In genomic region chr9:96408409-96409280, GRCh38 we compare ENCODE assay signal across 18 cellular contexts. TPM values are rescaled to one million over a fixed set of nuclear protein-coding genes. Genes with fewer than 3 reads are reported as not detected.
DNase-seq lines count a peak whose midpoint lies in the region; ATAC-seq and TF ChIP-seq lines count a peak whose summit lies in the region.
"Had no signal": no experiment of that assay in that cellular context is flagged by ENCODE, and none has a peak within 500 bp of the region (broad histone marks: within the 10 kb centered on the region; RNA-seq: fewer than 3 reads in every experiment).

No MANE protein-coding gene starts in this region.

- no peak overlapping the region for H3K4ac ChIP-seq in H9 (ENCODE audit: low read depth, low read length)

- H4K8ac ChIP-seq in H9 (replicated peaks; ENCODE audit: insufficient read length, low read depth, low read length) = no peak overlapping the region

- no peak overlapping the region for H3T11ph ChIP-seq in H9 (ENCODE audit: low read length)

- H4K91ac ChIP-seq in H9 (ENCODE audit: insufficient read length, low read depth, low read length) = no peak overlapping the region

- no peaks in the 10 kb centered on the region for H3K27me3 Mint-ChIP-seq in activated CD4-positive, alpha-beta memory T cell treated with anti-CD3 and anti-CD28 coated beads, Interleukin-2, amount 10 ng/mL, durations not matched to agents 7 days and 5 days
- H3K27me3 Mint-ChIP-seq in activated CD4-positive, alpha-beta memory T cell treated with anti-CD3 and anti-CD28 coated beads for 36 hours = no peaks in the 10 kb centered on the region
- H3K27me3 Mint-ChIP-seq in H9 (ENCODE audit: low read depth) = no peaks in the 10 kb centered on the region
- H3K27me3 Mint-ChIP-seq in activated CD8-positive, alpha-beta T cell treated with anti-CD3 and anti-CD28 coated beads for 36 hours = no peaks in the 10 kb centered on the region

- no peak overlapping the region for H3K14ac ChIP-seq in H9 (ENCODE audit: insufficient read depth, low read length)

- no peak overlapping the region for H3K9ac ChIP-seq in H9 (ENCODE audit: extremely low read depth, insufficient read length, low read length)

- no peaks in the 10 kb centered on the region for H3K23me2 ChIP-seq in H9 (ENCODE audit: insufficient read length, low read depth, low read length, poor library complexity, severe bottlenecking)

- POLR2A ChIA-PET in activated CD4-positive, alpha-beta memory T cell treated with anti-CD3 and anti-CD28 coated beads, Interleukin-2, amount 10 ng/mL, durations not matched to agents 7 days and 5 days (lab: Charles Lee) = interaction anchor here (1.1 to 1.4 kb wide), 2 partner anchors 9 to 11 kb away, joined by 3 to 11 read pairs; no protein-coding TSS in a partner anchor
- POLR2A ChIA-PET in activated CD4-positive, alpha-beta memory T cell treated with anti-CD3 and anti-CD28 coated beads for 36 hours (lab: Charles Lee) = no interaction called here
- POLR2A ChIA-PET in activated CD8-positive, alpha-beta T cell treated with anti-CD3 and anti-CD28 coated beads for 36 hours (lab: Charles Lee) = interaction anchor here (3.7 kb wide), 1 partner anchor 8 kb away, joined by 15 read pairs; no protein-coding TSS in a partner anchor

- H4K5ac ChIP-seq in H9 (ENCODE audit: insufficient read length, low read depth, low read length) = no peak overlapping the region

- peaks cover 6% of the 10 kb centered on the region for H3K79me1 ChIP-seq in H9 (ENCODE audit: insufficient read depth, low read depth, low read length, poor library complexity, severe bottlenecking)

- H3K4me3 ChIP-seq in osteoblast (ENCODE audit: insufficient read depth, low read length) = no peak overlapping the region
- H3K4me3 ChIP-seq: pancreas, upper lobe of left lung had no signal

- H3K79me2 ChIP-seq in H9 (ENCODE audit: insufficient read depth, low read length) (peaks cover 5% of the 10 kb centered on the region; the same call in 1 of the 2 replicates), osteoblast (ENCODE audit: insufficient read depth, low read length) (peaks cover 29% of the 10 kb centered on the region)

- CTCF ChIA-PET in activated CD4-positive, alpha-beta memory T cell treated with anti-CD3 and anti-CD28 coated beads, Interleukin-2, amount 10 ng/mL, durations not matched to agents 7 days and 5 days (lab: Charles Lee) = no interaction called here
- CTCF ChIA-PET in activated CD4-positive, alpha-beta memory T cell treated with anti-CD3 and anti-CD28 coated beads for 36 hours (lab: Charles Lee) = no interaction called here
- CTCF ChIA-PET in activated CD8-positive, alpha-beta T cell treated with anti-CD3 and anti-CD28 coated beads for 36 hours (lab: Charles Lee) = no interaction called here

- no peak overlapping the region for H3K18ac ChIP-seq in H9 (ENCODE audit: insufficient read length, low read depth, low read length)

- H3K36me3 ChIP-seq in osteoblast (ENCODE audit: insufficient read depth, low read length) = no peaks in the 10 kb centered on the region
- H3K36me3 ChIP-seq: pancreas, upper lobe of left lung had no signal

- H3K4me2 ChIP-seq in H9 (ENCODE audit: insufficient read depth, insufficient read length, low read length) = no peak overlapping the region
- no peak overlapping the region for H3K4me2 ChIP-seq in osteoblast (ENCODE audit: insufficient read depth, low read length)

- no peak overlapping the region for H2AK5ac ChIP-seq in H9 (ENCODE audit: insufficient read length, low read length)

- intact Hi-C loops in activated CD4-positive, alpha-beta memory T cell treated with anti-CD3 and anti-CD28 coated beads for 36 hours (cut with micrococcal nuclease) = no loop called here
- intact Hi-C loops in activated CD8-positive, alpha-beta T cell treated with anti-CD3 and anti-CD28 coated beads for 36 hours (cut with micrococcal nuclease) = no loop called here

- no peak overlapping the region for H3K27ac ChIP-seq in H9 (ENCODE audit: insufficient read length, low read depth, low read length)
- H3K27ac ChIP-seq in osteoblast (ENCODE audit: low read depth, low read length) = no peak overlapping the region
- H3K27ac ChIP-seq: pancreas, upper lobe of left lung, VCaP had no signal

- peak overlapping the region; percentile 81 for H3K27ac Mint-ChIP-seq in activated CD4-positive, alpha-beta memory T cell treated with anti-CD3 and anti-CD28 coated beads, Interleukin-2, amount 10 ng/mL, durations not matched to agents 7 days and 5 days
- no peak overlapping the region for H3K27ac Mint-ChIP-seq in activated CD4-positive, alpha-beta memory T cell treated with anti-CD3 and anti-CD28 coated beads for 36 hours
- H3K27ac Mint-ChIP-seq in H9 = peak overlapping the region; percentile 50 to 76 (median 53); a peak in 5 of 7 replicates
- H3K27ac Mint-ChIP-seq in activated CD8-positive, alpha-beta T cell treated with anti-CD3 and anti-CD28 coated beads for 36 hours = no peak overlapping the region
- H3K27ac Mint-ChIP-seq: HFFc6 had no signal

- no peaks in the 10 kb centered on the region for H3K9me3 ChIP-seq in H9 (ENCODE audit: control insufficient read depth, low read depth, low read length)
- H3K9me3 ChIP-seq in osteoblast (ENCODE audit: low read depth, low read length) = no peaks in the 10 kb centered on the region
- H3K9me3 ChIP-seq: pancreas, upper lobe of left lung had no signal

- H4K20me1 ChIP-seq in H9 (ENCODE audit: control insufficient read depth, insufficient read depth, insufficient read length) = no peaks in the 10 kb centered on the region
- H4K20me1 ChIP-seq in osteoblast (ENCODE audit: insufficient read depth, low read length) = no peaks in the 10 kb centered on the region

- H2BK20ac ChIP-seq in H9 (ENCODE audit: low read depth, low read length, poor library complexity, severe bottlenecking) = no peak overlapping the region

- H3K27me3 ChIP-seq in H9 (ENCODE audit: insufficient read depth, low read length) (no peaks in the 10 kb centered on the region), osteoblast (ENCODE audit: insufficient read depth, low read length) (no peaks in the 10 kb centered on the region)
- H3K27me3 ChIP-seq: pancreas, upper lobe of left lung had no signal

- WGBS in H9 (ENCODE audit: extremely low coverage, insufficient read length, low lambda C conversion rate) = no CpG with 5 or more reads among the region's 9 CpGs

- no peaks in the 10 kb centered on the region for H3K9me3 Mint-ChIP-seq in activated CD4-positive, alpha-beta memory T cell treated with anti-CD3 and anti-CD28 coated beads, Interleukin-2, amount 10 ng/mL, durations not matched to agents 7 days and 5 days
- no peaks in the 10 kb centered on the region for H3K9me3 Mint-ChIP-seq in activated CD4-positive, alpha-beta memory T cell treated with anti-CD3 and anti-CD28 coated beads for 36 hours
- H3K9me3 Mint-ChIP-seq in H9 = no peaks in the 10 kb centered on the region; a peak in 1 of 5 replicates
- H3K9me3 Mint-ChIP-seq in activated CD8-positive, alpha-beta T cell treated with anti-CD3 and anti-CD28 coated beads for 36 hours = no peaks in the 10 kb centered on the region
- H3K9me3 Mint-ChIP-seq: HFFc6 had no signal

- H3K23ac ChIP-seq in H9 (ENCODE audit: insufficient read length, low read depth, low read length) = no peak overlapping the region

- ATAC-seq in activated CD8-positive, alpha-beta T cell treated with anti-CD3 and anti-CD28 coated beads for 36 hours = peak; percentile 27
- ATAC-seq in HG02763 (IDR thresholded peaks at IDR 0.05; ENCODE audit: unreplicated experiment) = no peak
- ATAC-seq: pancreas had no signal

- H2AFZ ChIP-seq in H9 (ENCODE audit: low read length) (no peak overlapping the region), osteoblast (ENCODE audit: low read length) (peak overlapping the region; percentile 77)

- no peak overlapping the region for H3K56ac ChIP-seq in H9 (ENCODE audit: insufficient read length, low read depth, low read length)

- DNase-seq in activated CD4-positive, alpha-beta memory T cell treated with anti-CD3 and anti-CD28 coated beads, Interleukin-2, amount 10 ng/mL, durations not matched to agents 7 days and 5 days = no peak
- DNase-seq in activated CD4-positive, alpha-beta memory T cell treated with anti-CD3 and anti-CD28 coated beads for 36 hours = no peak
- DNase-seq in H9 = no peak
- no peak for DNase-seq in activated CD8-positive, alpha-beta T cell treated with anti-CD3 and anti-CD28 coated beads for 36 hours
- DNase-seq in osteoblast (ENCODE audit: insufficient read length, low spot score, missing footprints) = no peak
- DNase-seq in NOMO-1 treated with dmso at 0.1 percent for 144 hours (lab: John Stamatoyannopoulos, UW; ENCODE audit: unreplicated experiment) = no peak
- DNase-seq in NCI-H1930 (lab: John Stamatoyannopoulos, UW) = no peak
- DNase-seq: amygdala, Calu3, GDM1, HFFc6, Karpas-422, NCI-H187, NCI-H510A treated with DMSO at 0.1 percent for 48 hours, pancreas had no signal

- peaks cover 48% of the 10 kb centered on the region for H3K4me1 Mint-ChIP-seq in activated CD4-positive, alpha-beta memory T cell treated with anti-CD3 and anti-CD28 coated beads, Interleukin-2, amount 10 ng/mL, durations not matched to agents 7 days and 5 days
- H3K4me1 Mint-ChIP-seq in activated CD4-positive, alpha-beta memory T cell treated with anti-CD3 and anti-CD28 coated beads for 36 hours (ENCODE audit: low read depth) = peaks cover 31% of the 10 kb centered on the region
- H3K4me1 Mint-ChIP-seq in H9 = peaks cover 34 to 35% of the 10 kb centered on the region in 2 experiments
- peaks cover 18% of the 10 kb centered on the region for H3K4me1 Mint-ChIP-seq in activated CD8-positive, alpha-beta T cell treated with anti-CD3 and anti-CD28 coated beads for 36 hours (ENCODE audit: low read depth)

- no peak overlapping the region for H2BK12ac ChIP-seq in H9 (ENCODE audit: insufficient read length, low read depth, low read length)

- TF ChIP-seq CTCF in H9 (conservative IDR thresholded peaks at IDR 0.05) = no peak
- no peak for TF ChIP-seq CTCF in activated CD8-positive, alpha-beta T cell treated with anti-CD3 and anti-CD28 coated beads for 36 hours (IDR thresholded peaks at IDR 0.05)
- TF ChIP-seq CTCF in osteoblast (IDR thresholded peaks at IDR 0.05; ENCODE audit: extremely low read depth, low read depth, low read length) = no peak

- peaks cover 5% of the 10 kb centered on the region; the same call in 1 of the 2 replicates for H3K4me1 ChIP-seq in H9 (ENCODE audit: insufficient read depth, low read length)
- H3K4me1 ChIP-seq in osteoblast (ENCODE audit: insufficient read depth, low read length) = peaks cover under 1% of the 10 kb centered on the region
- H3K4me1 ChIP-seq: pancreas, upper lobe of left lung had no signal

- H3K4me3 Mint-ChIP-seq in activated CD4-positive, alpha-beta memory T cell treated with anti-CD3 and anti-CD28 coated beads, Interleukin-2, amount 10 ng/mL, durations not matched to agents 7 days and 5 days = no peak overlapping the region
- no peak overlapping the region for H3K4me3 Mint-ChIP-seq in activated CD4-positive, alpha-beta memory T cell treated with anti-CD3 and anti-CD28 coated beads for 36 hours
- no peak overlapping the region for H3K4me3 Mint-ChIP-seq in H9
- no peak overlapping the region for H3K4me3 Mint-ChIP-seq in activated CD8-positive, alpha-beta T cell treated with anti-CD3 and anti-CD28 coated beads for 36 hours
- H3K4me3 Mint-ChIP-seq: HFFc6 had no signal

- H2BK15ac ChIP-seq in H9 (ENCODE audit: low read depth, low read length) = no peak overlapping the region

- peaks cover 47% of the 10 kb centered on the region for H3K36me3 Mint-ChIP-seq in activated CD4-positive, alpha-beta memory T cell treated with anti-CD3 and anti-CD28 coated beads, Interleukin-2, amount 10 ng/mL, durations not matched to agents 7 days and 5 days (ENCODE audit: low read depth)
- peaks cover 20% of the 10 kb centered on the region for H3K36me3 Mint-ChIP-seq in activated CD4-positive, alpha-beta memory T cell treated with anti-CD3 and anti-CD28 coated beads for 36 hours
- peaks cover 3 to 16% (median 4%) of the 10 kb centered on the region in 3 experiments; a peak in 3 of 7 replicates for H3K36me3 Mint-ChIP-seq in H9 (ENCODE audit: insufficient read depth in 1 of 3, low read depth in 3 of 3)
- H3K36me3 Mint-ChIP-seq in activated CD8-positive, alpha-beta T cell treated with anti-CD3 and anti-CD28 coated beads for 36 hours (ENCODE audit: low read depth) = peaks cover 36% of the 10 kb centered on the region

- H2BK120ac ChIP-seq in H9 (ENCODE audit: low read depth, low read length, poor library complexity, severe bottlenecking) = no peak overlapping the region

- no peak overlapping the region for H2BK5ac ChIP-seq in H9 (ENCODE audit: insufficient read length, low read length)

RNA-seq across cellular contexts. Expression of gene ZNF367, which starts 9.5 kb away (rescaled TPM):
- total RNA-seq in activated CD4-positive, alpha-beta memory T cell treated with anti-CD3 and anti-CD28 coated beads, Interleukin-2, amount 10 ng/mL, durations not matched to agents 7 days and 5 days = 10 to 100 TPM; 27.7 to 28.7 TPM
- total RNA-seq in activated CD4-positive, alpha-beta memory T cell treated with anti-CD3 and anti-CD28 coated beads for 36 hours = 10 to 100 TPM; 29.0 to 30.1 TPM
- 9.3 and 10.1 TPM in 2 replicates for total RNA-seq in H9 (2021)
- 10 to 100 TPM; 29.3 to 30.1 TPM for total RNA-seq in activated CD8-positive, alpha-beta T cell treated with anti-CD3 and anti-CD28 coated beads for 36 hours
- 1.4 and 2.1 TPM in 2 replicates for total RNA-seq in osteoblast

RNA-seq across cellular contexts. Expression of gene SLC35D2, which starts 25.1 kb away (rescaled TPM):
- total RNA-seq in activated CD4-positive, alpha-beta memory T cell treated with anti-CD3 and anti-CD28 coated beads, Interleukin-2, amount 10 ng/mL, durations not matched to agents 7 days and 5 days = 10 to 100 TPM; 14.7 to 15.1 TPM
- 1 to 10 TPM; 8.1 to 8.5 TPM for total RNA-seq in activated CD4-positive, alpha-beta memory T cell treated with anti-CD3 and anti-CD28 coated beads for 36 hours
- total RNA-seq in H9 (2021) (17.9 and 19.0 TPM in 2 replicates), osteoblast (18.5 and 18.6 TPM in 2 replicates)
- total RNA-seq in activated CD8-positive, alpha-beta T cell treated with anti-CD3 and anti-CD28 coated beads for 36 hours = 1 to 10 TPM; 2.2 to 2.6 TPM

RNA-seq across cellular contexts. Expression of gene HABP4, which starts 41.3 kb away (rescaled TPM):
- total RNA-seq in activated CD4-positive, alpha-beta memory T cell treated with anti-CD3 and anti-CD28 coated beads, Interleukin-2, amount 10 ng/mL, durations not matched to agents 7 days and 5 days = 10 to 100 TPM; 13.1 to 14.1 TPM
- 10 to 100 TPM; 17.4 to 19.0 TPM for total RNA-seq in activated CD4-positive, alpha-beta memory T cell treated with anti-CD3 and anti-CD28 coated beads for 36 hours
- total RNA-seq in H9 (2021) (6.8 and 7.5 TPM in 2 replicates), osteoblast (12.7 and 14.1 TPM in 2 replicates)
- total RNA-seq in activated CD8-positive, alpha-beta T cell treated with anti-CD3 and anti-CD28 coated beads for 36 hours = 1 to 10 TPM; 7.0 to 8.3 TPM

Comparison
In these comparisons a context has a peak if more than half of its experiments do, and no peak if none do; other contexts are left out.
1. H3K27ac Mint-ChIP-seq: peak in activated CD4-positive, alpha-beta memory T cell treated with anti-CD3 and anti-CD28 coated beads, Interleukin-2, amount 10 ng/mL, durations not matched to agents 7 days and 5 days (single experiment) and H9 (3 of 3); none in activated CD4-positive, alpha-beta memory T cell treated with anti-CD3 and anti-CD28 coated beads for 36 hours (single experiment) and activated CD8-positive, alpha-beta T cell treated with anti-CD3 and anti-CD28 coated beads for 36 hours (single experiment).